ENCODE assay signal across 34 cellular contexts in genomic region chr6:161396539-161396938, GRCh38.
"Had no signal": no experiment of that assay in that cellular context is flagged by ENCODE, and none has a peak within 500 bp of the region (broad histone marks: within the 10 kb centered on the region; RNA-seq: fewer than 3 reads in every experiment).

No MANE protein-coding gene starts in this region.

- H3K36me3 ChIP-seq: ascending aorta had no signal

- H3K27ac Mint-ChIP-seq: activated B cell treated with CpG ODN at 0.5 μM for 24 hours; activated CD4-positive, alpha-beta T cell treated with anti-CD3 and anti-CD28 coated beads, Interleukin-2, amount 10 ng/mL, durations not matched to agents 24 days and 14 days; activated CD8-positive, alpha-beta T cell treated with anti-CD3 and anti-CD28 coated beads for 36 hours; activated naive CD4-positive, alpha-beta T cell treated with anti-CD3 and anti-CD28 coated beads, Interleukin-2, amount 50 U/mL, for 24 hours; activated naive CD8-positive, alpha-beta T cell treated with anti-CD3 and anti-CD28 coated beads, Interleukin-2, amount 10 ng/mL, durations not matched to agents 7 days and 5 days; activated T-cell treated with anti-CD3 and anti-CD28 coated beads, Interleukin-2, amount 50 U/mL, for 72 hours; activated T-helper 2 cell treated with anti-CD3 and anti-CD28 coated beads, Interferon-gamma antibody, Interleukin-2, Interleukin-4, amounts not matched to agents 10 μg/mL and 5 μg/mL and 100 μg/mL, durations not matched to agents 14 hours and 24 hours and 36 hours; T-cell; T-helper 17 cell had no signal

- H3K27ac ChIP-seq: ascending aorta, PC-9, RWPE1, VCaP had no signal

- ATAC-seq: activated CD8-positive, alpha-beta T cell treated with anti-CD3 and anti-CD28 coated beads for 36 hours; activated T-cell treated with anti-CD3 and anti-CD28 coated beads, Interleukin-2, amount 50 U/mL, for 72 hours; Right ventricle myocardium inferior; SK-N-SH treated with all-trans-retinoic acid at 6 μM for 48 hours; T-cell; T-helper 17 cell had no signal

- H3K4me3 Mint-ChIP-seq: activated B cell treated with CpG ODN at 0.5 μM for 24 hours; activated CD4-positive, alpha-beta T cell treated with anti-CD3 and anti-CD28 coated beads, Interleukin-2, amount 10 ng/mL, durations not matched to agents 24 days and 14 days; activated CD8-positive, alpha-beta T cell treated with anti-CD3 and anti-CD28 coated beads for 36 hours; activated naive CD4-positive, alpha-beta T cell treated with anti-CD3 and anti-CD28 coated beads, Interleukin-2, amount 50 U/mL, for 24 hours; activated naive CD8-positive, alpha-beta T cell treated with anti-CD3 and anti-CD28 coated beads, Interleukin-2, amount 10 ng/mL, durations not matched to agents 7 days and 5 days; activated T-cell treated with anti-CD3 and anti-CD28 coated beads, Interleukin-2, amount 50 U/mL, for 72 hours; T-cell; T-helper 17 cell had no signal

- H3K9me3 Mint-ChIP-seq: activated B cell treated with CpG ODN at 0.5 μM for 24 hours; activated CD4-positive, alpha-beta T cell treated with anti-CD3 and anti-CD28 coated beads, Interleukin-2, amount 10 ng/mL, durations not matched to agents 24 days and 14 days; activated CD8-positive, alpha-beta T cell treated with anti-CD3 and anti-CD28 coated beads for 36 hours; activated naive CD4-positive, alpha-beta T cell treated with anti-CD3 and anti-CD28 coated beads, Interleukin-2, amount 50 U/mL, for 24 hours; activated naive CD8-positive, alpha-beta T cell treated with anti-CD3 and anti-CD28 coated beads, Interleukin-2, amount 10 ng/mL, durations not matched to agents 7 days and 5 days; activated T-cell treated with anti-CD3 and anti-CD28 coated beads, Interleukin-2, amount 50 U/mL, for 72 hours; activated T-helper 2 cell treated with anti-CD3 and anti-CD28 coated beads, Interferon-gamma antibody, Interleukin-2, Interleukin-4, amounts not matched to agents 10 μg/mL and 5 μg/mL and 100 μg/mL, durations not matched to agents 14 hours and 24 hours and 36 hours; T-cell had no signal

- H3K4me3 ChIP-seq: ascending aorta, PC-9 had no signal

- H3K4me1 Mint-ChIP-seq: activated B cell treated with CpG ODN at 0.5 μM for 24 hours; activated CD4-positive, alpha-beta T cell treated with anti-CD3 and anti-CD28 coated beads, Interleukin-2, amount 10 ng/mL, durations not matched to agents 24 days and 14 days; activated naive CD4-positive, alpha-beta T cell treated with anti-CD3 and anti-CD28 coated beads, Interleukin-2, amount 50 U/mL, for 24 hours; activated naive CD8-positive, alpha-beta T cell treated with anti-CD3 and anti-CD28 coated beads, Interleukin-2, amount 10 ng/mL, durations not matched to agents 7 days and 5 days; T-cell had no signal

- DNase-seq: activated B cell treated with CpG ODN at 0.5 μM for 24 hours; activated CD4-positive, alpha-beta T cell treated with anti-CD3 and anti-CD28 coated beads, Interleukin-2, amount 10 ng/mL, durations not matched to agents 24 days and 14 days; activated CD4-positive, alpha-beta T cell treated with anti-CD3 and anti-CD28 coated beads, Interleukin-2, amount 50 U/mL, for 4 hours; activated CD4-positive, CD25-positive, alpha-beta regulatory T cell treated with anti-CD3 and anti-CD28 coated beads, Interleukin-2, amount 50 U/mL, for 72 hours; activated CD8-positive, alpha-beta T cell treated with anti-CD3 and anti-CD28 coated beads for 36 hours; activated gamma-delta T cell; activated naive CD4-positive, alpha-beta T cell treated with Interleukin-2 at 50 U/mL for 16 hours; activated naive CD8-positive, alpha-beta T cell treated with anti-CD3 and anti-CD28 coated beads, Interleukin-2, amount 10 ng/mL, durations not matched to agents 7 days and 5 days; activated T-cell treated with anti-CD3 and anti-CD28 coated beads, Interleukin-2, amount 50 U/mL, for 1 hour; activated T-cell treated with anti-CD3 and anti-CD28 coated beads, Interleukin-2, amount 50 U/mL, for 72 hours; central memory CD4-positive, alpha-beta T cell; Kasumi-1; KG1; MM.1S; MV-4-11; NCI-H1092; NCI-H1436 treated with DMSO at 0.1 percent for 48 hours; NCI-H1694 treated with DMSO at 0.1 percent for 48 hours; NCI-H2029; NCI-H345; NCI-H526 treated with DMSO at 0.1 percent for 48 hours; NCI-H82; PC-9; SIG-M5; T-cell; T-helper 17 cell; T-helper 9 cell had no signal

- H3K4me1 ChIP-seq: ascending aorta had no signal

- H3K27me3 Mint-ChIP-seq: activated B cell treated with CpG ODN at 0.5 μM for 24 hours; activated CD8-positive, alpha-beta T cell treated with anti-CD3 and anti-CD28 coated beads for 36 hours; activated naive CD4-positive, alpha-beta T cell treated with anti-CD3 and anti-CD28 coated beads, Interleukin-2, amount 50 U/mL, for 24 hours had no signal

- H3K36me3 Mint-ChIP-seq: activated naive CD4-positive, alpha-beta T cell treated with anti-CD3 and anti-CD28 coated beads, Interleukin-2, amount 50 U/mL, for 24 hours; activated naive CD8-positive, alpha-beta T cell treated with anti-CD3 and anti-CD28 coated beads, Interleukin-2, amount 10 ng/mL, durations not matched to agents 7 days and 5 days; T-cell had no signal

- H3K27me3 ChIP-seq: ascending aorta had no signal
